In the genomic region with DNA sequence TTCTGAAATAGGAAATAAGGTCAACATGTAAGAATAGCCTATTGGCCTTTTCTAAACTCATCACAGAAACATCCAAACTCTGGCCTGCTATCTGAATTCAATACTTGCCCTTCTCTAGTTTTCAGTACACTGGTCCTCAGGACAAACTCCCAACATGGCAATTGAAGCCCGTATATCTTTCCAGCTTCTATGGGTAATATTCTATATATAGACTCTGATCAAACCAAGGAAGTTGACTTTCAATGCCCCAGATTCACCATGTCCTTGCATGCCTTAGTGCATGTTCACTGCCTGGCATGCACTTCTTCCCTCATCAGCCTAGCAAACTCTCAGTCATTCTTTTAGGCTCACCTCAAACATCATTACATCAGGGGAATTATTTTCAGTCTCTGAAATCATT, we compare ENCODE assay signal across 1 cellular context.
TF ChIP-seq lines count a peak whose summit lies in the region.

No MANE protein-coding gene starts in this region.

TF ChIP-seq in HepG2, 621 proteins besides CTCF, POLR2A, EP300 and RAD21 (continued from another document):
- no peak for TF ChIP-seq NFAT5 (CRISPR knock-in tag; IDR thresholded peaks at IDR 0.05)
- no peak for TF ChIP-seq MXD1 (CRISPR knock-in tag; IDR thresholded peaks at IDR 0.05)
- no peak for TF ChIP-seq ZNF816 (CRISPR knock-in tag; IDR thresholded peaks at IDR 0.05; ENCODE audit: borderline replicate concordance)
- no peak for TF ChIP-seq THAP11 (CRISPR knock-in tag; IDR thresholded peaks at IDR 0.05)
- no peak for TF ChIP-seq TEAD2 (CRISPR knock-in tag; IDR thresholded peaks at IDR 0.05)
